ENCODE assay signal across 12 cellular contexts in genomic region chr1:21511579-21512522, GRCh38. TPM values are rescaled to one million over a fixed set of nuclear protein-coding genes. Genes with fewer than 3 reads are reported as not detected.
DNase-seq lines count a peak whose midpoint lies in the region; ATAC-seq, FAIRE-seq and TF ChIP-seq lines count a peak whose summit lies in the region.
"Had no signal": no experiment of that assay in that cellular context is flagged by ENCODE, and none has a peak within 500 bp of the region (broad histone marks: within the 10 kb centered on the region; RNA-seq: fewer than 3 reads in every experiment).

No MANE protein-coding gene starts in this region.

- no peak overlapping the region for H2AFZ ChIP-seq in endothelial cell of umbilical vein (ENCODE audit: low read depth, low read length)

- no peak overlapping the region for H3K4me2 ChIP-seq in endothelial cell of umbilical vein (ENCODE audit: insufficient read depth, low read length)

- no peak overlapping the region for H3K9ac ChIP-seq in endothelial cell of umbilical vein (replicated peaks; ENCODE audit: extremely low read depth, insufficient read depth, low read length)
- no peak overlapping the region for H3K9ac ChIP-seq in colonic mucosa (ENCODE audit: low read depth in 2 of 2, low read length in 2 of 2)

- TF ChIP-seq CTCF in endothelial cell of umbilical vein (IDR thresholded peaks at IDR 0.05; ENCODE audit: extremely low read depth in 1 of 2, insufficient read depth in 1 of 2, low read depth in 1 of 2, low read length in 2 of 2) (no peak), mucosa of descending colon (IDR thresholded peaks at IDR 0.05) (no peak), colonic mucosa (IDR thresholded peaks at IDR 0.05) (no peak), GM20000 (IDR thresholded peaks at IDR 0.05; ENCODE audit: extremely low read depth, missing control alignments) (no peak)

- peak; percentile 79 for DNase-seq in Right ventricle myocardium inferior (ENCODE audit: missing footprints)
- DNase-seq in cardiac septum (ENCODE audit: low spot score) = no peak
- DNase-seq in endothelial cell of umbilical vein (ENCODE audit: low read depth, low spot score) = no peak
- DNase-seq in mucosa of descending colon = peak; percentile 38 to 70 (median 54)
- no peak for DNase-seq in colonic mucosa
- DNase-seq in CD1c-positive myeloid dendritic cell (ENCODE audit: extremely low spot score) = no peak
- no peak for DNase-seq in GM20000 (ENCODE audit: low spot score)
- DNase-seq: activated gamma-delta T cell treated with Interleukin-2 at 50 U/mL for 16 hours, NCI-H2081 had no signal

- peak; percentile 58 for ATAC-seq in Right ventricle myocardium inferior
- ATAC-seq in mucosa of descending colon = peak; percentile 13
- ATAC-seq in GM21825 (IDR thresholded peaks at IDR 0.05; ENCODE audit: unreplicated experiment) = no peak

- H3K4me3 ChIP-seq in endothelial cell of umbilical vein (replicated peaks in 1 of 3; ENCODE audit: insufficient read depth in 1 of 3, low read depth in 1 of 3, low read length in 3 of 3) (no peak overlapping the region), mucosa of descending colon (no peak overlapping the region), colonic mucosa (no peak overlapping the region)
- H3K4me3 ChIP-seq: thoracic aorta had no signal

- H3K79me2 ChIP-seq in endothelial cell of umbilical vein (ENCODE audit: control insufficient read depth, insufficient read depth, low read length) = no peaks in the 10 kb centered on the region

- intact Hi-C loops in Right ventricle myocardium inferior (cut with DNase I) (loop anchor here (2.0 to 5.0 kb wide), 2 partner anchors 25 to 145 kb away; no protein-coding TSS in a partner anchor), cardiac septum (cut with DNase I) (loop anchor here (2.0 kb wide), 1 partner anchor 23 kb away; no protein-coding TSS in a partner anchor), endothelial cell of umbilical vein (cut with micrococcal nuclease) (loop anchor here (2.0 kb wide), 1 partner anchor 147 kb away; no protein-coding TSS in a partner anchor), mucosa of descending colon (cut with DNase I, micrococcal nuclease) (loop anchor here in 1 of 2 donors (10.0 kb wide), 1 partner anchor 143 kb away; no protein-coding TSS in a partner anchor), colonic mucosa (cut with DNase I) (no loop called here)

- H3K27ac ChIP-seq in endothelial cell of umbilical vein (ENCODE audit: insufficient read depth, low read depth, low read length) = no peak overlapping the region
- H3K27ac ChIP-seq in colonic mucosa = no peak overlapping the region
- H3K27ac ChIP-seq: thoracic aorta had no signal

- H4K20me1 ChIP-seq in endothelial cell of umbilical vein (replicated peaks; ENCODE audit: control insufficient read depth, extremely low read depth, insufficient read depth, low read length) = no peaks in the 10 kb centered on the region

- no peak for TF ChIP-seq POLR2A in endothelial cell of umbilical vein (IDR thresholded peaks at IDR 0.05; ENCODE audit: low read depth, low read length)

- peaks cover 3% of the 10 kb centered on the region for H3K4me1 ChIP-seq in endothelial cell of umbilical vein (ENCODE audit: control insufficient read depth, extremely low read depth, insufficient read depth, low read length)
- H3K4me1 ChIP-seq in mucosa of descending colon (ENCODE audit: low read depth) = peaks cover 7% of the 10 kb centered on the region
- peaks cover 3% of the 10 kb centered on the region for H3K4me1 ChIP-seq in colonic mucosa

- H3K9me3 ChIP-seq in endothelial cell of umbilical vein (replicated peaks; ENCODE audit: control insufficient read depth, insufficient read depth, low read length) (no peaks in the 10 kb centered on the region), mucosa of descending colon (no peaks in the 10 kb centered on the region), colonic mucosa (no peaks in the 10 kb centered on the region)
- H3K9me3 ChIP-seq: thoracic aorta had no signal

- no TSS peak for BruUV-seq in endothelial cell of umbilical vein (replicated peaks; lab: Mats Ljungman, UMichigan)

- H3K36me3 ChIP-seq in endothelial cell of umbilical vein (ENCODE audit: control insufficient read depth in 2 of 2, extremely low read depth in 1 of 2, insufficient read depth in 2 of 2, low read length in 2 of 2) (no peaks in the 10 kb centered on the region), mucosa of descending colon (ENCODE audit: low read depth) (no peaks in the 10 kb centered on the region), colonic mucosa (no peaks in the 10 kb centered on the region)
- H3K36me3 ChIP-seq: thoracic aorta had no signal

- CTCF ChIA-PET in endothelial cell of umbilical vein (lab: Charles Lee) = interaction anchor here (0.5 to 1.8 kb wide), 13 partner anchors 12 to 690 kb away, joined by 3 to 6 read pairs (median 3); no protein-coding TSS in a partner anchor

- H3K27me3 ChIP-seq in endothelial cell of umbilical vein (ENCODE audit: control insufficient read depth in 2 of 2, insufficient read depth in 2 of 2, low read length in 2 of 2) (peaks cover 50 to 55% of the 10 kb centered on the region in 2 experiments), colonic mucosa (peaks cover 6% of the 10 kb centered on the region)

- H3K9me1 ChIP-seq in endothelial cell of umbilical vein (replicated peaks; ENCODE audit: control insufficient read depth, extremely low read depth, insufficient read depth, low read length) = no peaks in the 10 kb centered on the region

- FAIRE-seq in endothelial cell of umbilical vein (lab: Jason Lieb, UNC) = no peak
- FAIRE-seq: A204.1 had no signal

- dilution Hi-C loops in endothelial cell of umbilical vein (cut with MboI; ENCODE audit: extremely low pct_ligation_motif_present, low sequenced_read_pairs) = no loop called here

- POLR2A ChIA-PET in endothelial cell of umbilical vein (lab: Charles Lee) = no interaction called here

TF ChIP-seq in endothelial cell of umbilical vein, 7 proteins besides CTCF, POLR2A, EP300 and RAD21:
- TF ChIP-seq EZH2 (IDR thresholded peaks at IDR 0.05; ENCODE audit: borderline replicate concordance, low read depth, low read length, severe bottlenecking) (peak; percentile 47), FOS (IDR thresholded peaks at IDR 0.05; ENCODE audit: borderline replicate concordance, insufficient read depth, low read length) (no peak)

RNA-seq across cellular contexts. Expression of gene ALPL, which starts 2.6 kb away (rescaled TPM):
- total RNA-seq in Right ventricle myocardium inferior (11.0 TPM), cardiac septum (20.3 TPM), endothelial cell of umbilical vein (0.30 and 0.38 TPM in 2 replicates), mucosa of descending colon (1 to 10 TPM in 1 of 3 donors, under 1 TPM in 2; 0.82 to 2.7 (median 0.90) TPM), colonic mucosa (1 to 10 TPM; 1.6 to 1.7 TPM)
- 0.92 and 1.0 TPM in 2 replicates for polyA plus RNA-seq in endothelial cell of umbilical vein
- polyA plus RNA-seq in endothelial cell of umbilical vein (2011; cell fraction: cytosol; rRNA removed) = 0.20 and 0.22 TPM in 2 replicates
- polyA plus RNA-seq in endothelial cell of umbilical vein (2011; cell fraction: nucleus; rRNA removed) = 0.26 and 0.38 TPM in 2 replicates
- not detected in 2 replicates for polyA plus RNA-seq in endothelial cell of umbilical vein (2012)
- polyA minus RNA-seq in endothelial cell of umbilical vein = not detected in 2 replicates
- not detected for polyA minus RNA-seq in endothelial cell of umbilical vein (2011; cell fraction: cytosol; rRNA and poly(A)+ RNA removed)
- 0.34 TPM in 1 of 2 replicates, not detected in the other for polyA minus RNA-seq in endothelial cell of umbilical vein (2011; cell fraction: nucleus; rRNA and poly(A)+ RNA removed)

Comparison
In these comparisons a context has a peak if more than half of its experiments do, and no peak if none do; other contexts are left out.
1. DNase-seq: peak in Right ventricle myocardium inferior (single experiment) and mucosa of descending colon (3 of 3); none in cardiac septum (single experiment), endothelial cell of umbilical vein (single experiment), colonic mucosa (single experiment), CD1c-positive myeloid dendritic cell (single experiment) and GM20000 (single experiment).